20 cellular contexts compared by ENCODE assay signal in genomic region chr3:50392101-50392715, GRCh38. TPM values are rescaled to one million over a fixed set of nuclear protein-coding genes. Genes with fewer than 3 reads are reported as not detected.
DNase-seq lines count a peak whose midpoint lies in the region; ATAC-seq and TF ChIP-seq lines count a peak whose summit lies in the region.
"Had no signal": no experiment of that assay in that cellular context is flagged by ENCODE, and none has a peak within 500 bp of the region (broad histone marks: within the 10 kb centered on the region; RNA-seq: fewer than 3 reads in every experiment).

No MANE protein-coding gene starts in this region.

- no peaks in the 10 kb centered on the region for H3K9me3 ChIP-seq in T-helper 17 cell (ENCODE audit: control insufficient read depth, low read length, poor library complexity, severe bottlenecking)
- H3K9me3 ChIP-seq: adrenal gland, right lobe of liver, testis had no signal

- H3K27ac Mint-ChIP-seq in stimulated activated naive CD8-positive, alpha-beta T cell treated with anti-CD3 and anti-CD28 coated beads, Interleukin-15, amount 100 ng/mL, for 72 hours, result peak overlapping the region; percentile 30 to 57
- H3K27ac Mint-ChIP-seq in brain, result peak overlapping the region in 4 of 5 experiments; percentile 41 to 79 (median 49)
- H3K27ac Mint-ChIP-seq in T-helper 17 cell, result no peak overlapping the region
- H3K27ac Mint-ChIP-seq: T-cell had no signal

- peaks cover 15% of the 10 kb centered on the region for H3K4me1 Mint-ChIP-seq in stimulated activated naive CD8-positive, alpha-beta T cell treated with anti-CD3 and anti-CD28 coated beads, Interleukin-15, amount 100 ng/mL, for 72 hours
- peaks cover 50% of the 10 kb centered on the region for H3K4me1 Mint-ChIP-seq in brain
- H3K4me1 Mint-ChIP-seq in T-helper 17 cell, result no peaks in the 10 kb centered on the region
- H3K4me1 Mint-ChIP-seq: T-cell had no signal

- no peak for TF ChIP-seq CTCF in brain (conservative IDR thresholded peaks at IDR 0.05)

- DNase-seq in stimulated activated naive CD8-positive, alpha-beta T cell treated with anti-CD3 and anti-CD28 coated beads, Interleukin-15, amount 100 ng/mL, for 72 hours, result no peak
- no peak for DNase-seq in stimulated activated naive CD8-positive, alpha-beta T cell treated with anti-CD3 and anti-CD28 coated beads, Interleukin-15, Interleukin-2, amounts not matched to agents 100 U/mL and 50 U/mL, for 24 hours
- DNase-seq in myocyte (ENCODE audit: low read depth), result peak; percentile 10
- DNase-seq in activated T-cell treated with anti-CD3 and anti-CD28 coated beads, Interleukin-2, amount 50 U/mL, for 1 hour, result no peak
- no peak for DNase-seq in T-helper 17 cell
- DNase-seq: activated CD4-positive, alpha-beta T cell treated with anti-CD3 and anti-CD28 coated beads, Interleukin-2, amount 50 U/mL, for 1 hour; activated gamma-delta T cell treated with Interleukin-2 at 50 U/mL for 16 hours; adrenal gland; CD8-positive, alpha-beta memory T cell; HCEC 1CT; islet precursor cell; Kasumi-1; NCI-H1105; NCI-H2081 treated with DMSO at 0.1 percent for 48 hours; NCI-H524; right lobe of liver; T-cell; testis had no signal

- no peaks in the 10 kb centered on the region for H3K27me3 Mint-ChIP-seq in stimulated activated naive CD8-positive, alpha-beta T cell treated with anti-CD3 and anti-CD28 coated beads, Interleukin-15, amount 100 ng/mL, for 72 hours
- H3K27me3 Mint-ChIP-seq in brain (peaks cover 3% of the 10 kb centered on the region), T-helper 17 cell (no peaks in the 10 kb centered on the region)
- H3K27me3 Mint-ChIP-seq: CD8-positive, alpha-beta memory T cell; T-cell had no signal

- no peak overlapping the region for H3K4me3 Mint-ChIP-seq in stimulated activated naive CD8-positive, alpha-beta T cell treated with anti-CD3 and anti-CD28 coated beads, Interleukin-15, amount 100 ng/mL, for 72 hours
- H3K4me3 Mint-ChIP-seq in brain, result no peak overlapping the region
- no peak overlapping the region for H3K4me3 Mint-ChIP-seq in T-helper 17 cell
- H3K4me3 Mint-ChIP-seq: CD8-positive, alpha-beta memory T cell; T-cell had no signal

- no peak for ATAC-seq in stimulated activated naive CD8-positive, alpha-beta T cell treated with anti-CD3 and anti-CD28 coated beads, Interleukin-15, amount 100 ng/mL, for 72 hours
- no peak for ATAC-seq in stimulated activated naive CD8-positive, alpha-beta T cell treated with anti-CD3 and anti-CD28 coated beads, Interleukin-15, Interleukin-2, amounts not matched to agents 100 U/mL and 50 U/mL, for 24 hours
- ATAC-seq in T-helper 17 cell, result no peak
- ATAC-seq in GM18517 (IDR thresholded peaks at IDR 0.05; ENCODE audit: unreplicated experiment), result no peak
- ATAC-seq: right lobe of liver, T-cell had no signal

- H3K9me3 Mint-ChIP-seq in stimulated activated naive CD8-positive, alpha-beta T cell treated with anti-CD3 and anti-CD28 coated beads, Interleukin-15, amount 100 ng/mL, for 72 hours, result no peaks in the 10 kb centered on the region
- H3K9me3 Mint-ChIP-seq in brain, result no peaks in the 10 kb centered on the region
- H3K9me3 Mint-ChIP-seq: CD8-positive, alpha-beta memory T cell; T-cell had no signal

- no peaks in the 10 kb centered on the region for H3K36me3 Mint-ChIP-seq in brain
- no peaks in the 10 kb centered on the region for H3K36me3 Mint-ChIP-seq in T-helper 17 cell (ENCODE audit: low read depth)
- H3K36me3 Mint-ChIP-seq: CD8-positive, alpha-beta memory T cell; T-cell had no signal

RNA-seq across cellular contexts. Expression of gene TMEM115, which starts 32.9 kb away (rescaled TPM):
- polyA plus RNA-seq in brain (ENCODE audit: insufficient read depth, low read depth, low replicate concordance), result 28.5 TPM
- total RNA-seq in myocyte (61.7 and 69.0 TPM in 2 replicates), T-helper 17 cell (10 to 100 TPM; 16.7 to 17.4 TPM)
- 53.0 TPM for polyA plus RNA-seq in myocyte (2012)

RNA-seq across cellular contexts. Expression of gene CYB561D2, which starts 41.5 kb away (rescaled TPM):
- polyA plus RNA-seq in brain (ENCODE audit: insufficient read depth, low read depth, low replicate concordance), result 14.4 TPM
- total RNA-seq in myocyte (16.7 and 25.2 TPM in 2 replicates), T-helper 17 cell (10 to 100 TPM; 20.8 to 27.2 TPM)
- 25.9 TPM for polyA plus RNA-seq in myocyte (2012)

RNA-seq across cellular contexts. Expression of gene NPRL2, which starts 41.6 kb away (rescaled TPM):
- polyA plus RNA-seq in brain (ENCODE audit: insufficient read depth, low read depth, low replicate concordance), result 26.0 TPM
- total RNA-seq in myocyte (24.6 and 27.6 TPM in 2 replicates), T-helper 17 cell (10 to 100 TPM; 27.5 to 29.1 TPM)
- polyA plus RNA-seq in myocyte (2012), result 30.5 TPM

RNA-seq across cellular contexts. Expression of gene ZMYND10, which starts 46.7 kb away (rescaled TPM):
- polyA plus RNA-seq in brain (ENCODE audit: insufficient read depth, low read depth, low replicate concordance), result 18.3 TPM
- total RNA-seq in myocyte (0.19 and 0.47 TPM in 2 replicates), T-helper 17 cell (1 to 10 TPM; 1.1 to 1.3 TPM)
- 1.8 TPM for polyA plus RNA-seq in myocyte (2012)

RNA-seq across cellular contexts. Expression of gene RASSF1, which starts 51.6 kb away (rescaled TPM):
- 25.5 TPM for polyA plus RNA-seq in brain (ENCODE audit: insufficient read depth, low read depth, low replicate concordance)
- total RNA-seq in myocyte (9.0 and 16.2 TPM in 2 replicates), T-helper 17 cell (100 to 1,000 TPM in 1 of 2 donors, 10 to 100 TPM in 1; 83.5 to 105 TPM)
- polyA plus RNA-seq in myocyte (2012), result 23.5 TPM
